ENCODE assay signal across 7 cellular contexts in genomic region chr14:105559384-105560046, GRCh38. TPM values are rescaled to one million over a fixed set of nuclear protein-coding genes. Genes with fewer than 3 reads are reported as not detected.
DNase-seq lines count a peak whose midpoint lies in the region; ATAC-seq and TF ChIP-seq lines count a peak whose summit lies in the region.
"Not testable (repeated sequence)": the region's sequence is repeated elsewhere in the genome, so short reads cannot be mapped to it uniquely, and the experiment has no call there.

No MANE protein-coding gene starts in this region.

- peak; percentile 33 for ATAC-seq in GM18858 (IDR thresholded peaks at IDR 0.05; ENCODE audit: unreplicated experiment)
- ATAC-seq in GM21390 (IDR thresholded peaks at IDR 0.05; ENCODE audit: unreplicated experiment), result peak; percentile 48
- ATAC-seq in HG02870 (IDR thresholded peaks at IDR 0.05; ENCODE audit: unreplicated experiment), result peak; percentile 38
- ATAC-seq in HG03439 (IDR thresholded peaks at IDR 0.05; ENCODE audit: unreplicated experiment), result peak; percentile 42
- ATAC-seq in SK-N-SH treated with all-trans-retinoic acid at 6 μM for 48 hours, result peak; percentile 71
- ATAC-seq in body of pancreas, result peak; percentile 62

- not testable (repeated sequence) for H3K27ac ChIP-seq in body of pancreas

- H3K27me3 ChIP-seq in body of pancreas, result not testable (repeated sequence)

- not testable (repeated sequence) for H3K4me1 ChIP-seq in body of pancreas

- intact Hi-C loops in body of pancreas (cut with DNase I), result not testable (repeated sequence)

- not testable (repeated sequence) for H3K36me3 ChIP-seq in body of pancreas (replicated peaks in 1 of 2; ENCODE audit: insufficient read depth in 1 of 2, low read depth in 2 of 2)

- not testable (repeated sequence) for H3K9me3 ChIP-seq in body of pancreas

- H3K4me3 ChIP-seq in body of pancreas, result not testable (repeated sequence)

- TF ChIP-seq POLR2A in body of pancreas (IDR thresholded peaks at IDR 0.05), result not testable (repeated sequence)

- 41% methylated on average over 5 of the region's 49 CpGs; no CpG with 5 or more reads in 1 of the 2 donors for WGBS in body of pancreas, 2 donors

- TF ChIP-seq CTCF in body of pancreas (IDR thresholded peaks at IDR 0.05), result not testable (repeated sequence)

- DNase-seq in body of pancreas, result not testable (repeated sequence)
- peak; percentile 5 for DNase-seq in myocyte (ENCODE audit: low read depth)

RNA-seq across cellular contexts. Expression of gene TMEM121, which starts 33.1 kb away (rescaled TPM):
- 10 to 100 TPM in 1 of 2 donors, 1 to 10 TPM in 1; 4.2 to 13.8 TPM for total RNA-seq in body of pancreas
- total RNA-seq in myocyte, result 3.9 and 5.3 TPM in 2 replicates
- 2.3 TPM for polyA plus RNA-seq in myocyte (2012)
